In the genomic region with DNA sequence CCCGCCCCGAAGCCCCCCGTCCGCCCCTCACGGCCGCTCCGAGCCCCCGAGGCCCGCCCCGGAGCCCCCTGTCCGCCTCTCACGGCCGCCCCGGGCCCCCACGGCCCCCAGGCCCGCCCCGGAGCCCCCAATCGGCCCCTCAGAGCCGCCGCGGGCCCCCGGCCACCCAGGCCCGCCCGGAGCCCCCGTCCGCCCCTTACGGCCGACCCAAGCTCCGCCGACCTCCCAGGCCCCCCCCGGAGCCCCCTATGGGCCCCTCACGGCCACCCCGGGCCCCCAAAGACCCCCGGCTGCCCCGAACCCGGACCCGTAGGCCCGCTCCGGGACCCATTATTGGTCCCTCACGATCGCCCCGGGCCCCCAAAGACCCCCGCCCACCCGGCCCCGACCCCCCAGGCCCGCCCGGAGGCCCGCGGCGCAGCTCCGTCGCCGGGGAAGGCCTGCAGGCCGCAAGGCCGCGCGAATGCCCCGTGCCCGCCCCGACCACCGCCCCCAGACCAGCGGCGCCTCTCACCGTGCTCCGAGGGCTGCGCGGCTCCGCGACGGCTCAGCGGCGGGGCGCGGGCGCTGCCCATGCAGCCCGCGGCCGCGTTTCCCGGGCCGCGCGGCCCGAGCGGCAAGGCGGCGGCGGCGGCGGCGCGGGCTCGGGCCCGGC, we compare ENCODE assay signal across 1 cellular context.
TF ChIP-seq lines count a peak whose summit lies in the region.

No MANE protein-coding gene starts in this region.

TF ChIP-seq in HepG2, 621 proteins besides CTCF, POLR2A, EP300 and RAD21 (continued from another document):
- TF ChIP-seq KLF16 (CRISPR knock-in tag; IDR thresholded peaks at IDR 0.05) (no peak), ZNF501 (CRISPR knock-in tag; IDR thresholded peaks at IDR 0.05) (no peak), ZNF30 (CRISPR knock-in tag; IDR thresholded peaks at IDR 0.05) (no peak), ZNF724P (CRISPR knock-in tag; IDR thresholded peaks at IDR 0.05; ENCODE audit: borderline replicate concordance) (no peak), IRX3 (CRISPR knock-in tag; IDR thresholded peaks at IDR 0.05; ENCODE audit: borderline replicate concordance, low read depth) (0 out of 2 replicates have a peak, but pooled peaks have one; percentile 14), SP4 (CRISPR knock-in tag; IDR thresholded peaks at IDR 0.05) (no peak), PAWR (CRISPR knock-in tag; IDR thresholded peaks at IDR 0.05; ENCODE audit: borderline replicate concordance) (no peak), ZNF589 (CRISPR knock-in tag; conservative IDR thresholded peaks at IDR 0.05) (no peak), ZNF747 (CRISPR knock-in tag; IDR thresholded peaks at IDR 0.05; ENCODE audit: borderline replicate concordance) (no peak), BRD4 (CRISPR knock-in tag; IDR thresholded peaks at IDR 0.05) (0 out of 2 replicates have a peak, but pooled peaks have one; percentile 14), RFXANK (CRISPR knock-in tag; IDR thresholded peaks at IDR 0.05) (no peak), HNRNPLL (IDR thresholded peaks at IDR 0.05; ENCODE audit: low read depth, low read length, poor library complexity, severe bottlenecking) (no peak), DMAP1 (CRISPR knock-in tag; IDR thresholded peaks at IDR 0.05) (no peak), ZNF446 (CRISPR knock-in tag; IDR thresholded peaks at IDR 0.05) (0 out of 2 replicates have a peak, but pooled peaks have one; percentile 58), ELF4 (CRISPR knock-in tag; IDR thresholded peaks at IDR 0.05; ENCODE audit: borderline replicate concordance) (0 out of 2 replicates have a peak, but pooled peaks have one; percentile 4), SMARCC2 (IDR thresholded peaks at IDR 0.05) (no peak), ZNF292 (CRISPR knock-in tag; IDR thresholded peaks at IDR 0.05; ENCODE audit: borderline replicate concordance, low read depth) (no peak), SMAD9 (CRISPR knock-in tag; IDR thresholded peaks at IDR 0.05) (no peak), HOXA5 (CRISPR knock-in tag; IDR thresholded peaks at IDR 0.05) (no peak)
- TF ChIP-seq, protein P1, sequence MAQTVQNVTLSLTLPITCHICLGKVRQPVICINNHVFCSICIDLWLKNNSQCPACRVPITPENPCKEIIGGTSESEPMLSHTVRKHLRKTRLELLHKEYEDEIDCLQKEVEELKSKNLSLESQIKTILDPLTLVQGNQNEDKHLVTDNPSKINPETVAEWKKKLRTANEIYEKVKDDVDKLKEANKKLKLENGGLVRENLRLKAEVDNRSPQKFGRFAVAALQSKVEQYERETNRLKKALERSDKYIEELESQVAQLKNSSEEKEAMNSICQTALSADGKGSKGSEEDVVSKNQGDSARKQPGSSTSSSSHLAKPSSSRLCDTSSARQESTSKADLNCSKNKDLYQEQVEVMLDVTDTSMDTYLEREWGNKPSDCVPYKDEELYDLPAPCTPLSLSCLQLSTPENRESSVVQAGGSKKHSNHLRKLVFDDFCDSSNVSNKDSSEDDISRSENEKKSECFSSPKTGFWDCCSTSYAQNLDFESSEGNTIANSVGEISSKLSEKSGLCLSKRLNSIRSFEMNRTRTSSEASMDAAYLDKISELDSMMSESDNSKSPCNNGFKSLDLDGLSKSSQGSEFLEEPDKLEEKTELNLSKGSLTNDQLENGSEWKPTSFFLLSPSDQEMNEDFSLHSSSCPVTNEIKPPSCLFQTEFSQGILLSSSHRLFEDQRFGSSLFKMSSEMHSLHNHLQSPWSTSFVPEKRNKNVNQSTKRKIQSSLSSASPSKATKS (CRISPR knock-in tag; IDR thresholded peaks at IDR 0.05) = no peak
- TF ChIP-seq, protein P2, sequence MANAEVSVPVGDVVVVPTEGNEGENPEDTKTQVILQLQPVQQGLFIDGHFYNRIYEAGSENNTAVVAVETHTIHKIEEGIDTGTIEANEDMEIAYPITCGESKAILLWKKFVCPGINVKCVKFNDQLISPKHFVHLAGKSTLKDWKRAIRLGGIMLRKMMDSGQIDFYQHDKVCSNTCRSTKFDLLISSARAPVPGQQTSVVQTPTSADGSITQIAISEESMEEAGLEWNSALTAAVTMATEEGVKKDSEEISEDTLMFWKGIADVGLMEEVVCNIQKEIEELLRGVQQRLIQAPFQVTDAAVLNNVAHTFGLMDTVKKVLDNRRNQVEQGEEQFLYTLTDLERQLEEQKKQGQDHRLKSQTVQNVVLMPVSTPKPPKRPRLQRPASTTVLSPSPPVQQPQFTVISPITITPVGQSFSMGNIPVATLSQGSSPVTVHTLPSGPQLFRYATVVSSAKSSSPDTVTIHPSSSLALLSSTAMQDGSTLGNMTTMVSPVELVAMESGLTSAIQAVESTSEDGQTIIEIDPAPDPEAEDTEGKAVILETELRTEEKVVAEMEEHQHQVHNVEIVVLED (CRISPR knock-in tag; IDR thresholded peaks at IDR 0.05; ENCODE audit: borderline replicate concordance) = no peak
